ENCODE assay signal across 8 cellular contexts in genomic region chr2:231672617-231673347, GRCh38. TPM values are rescaled to one million over a fixed set of nuclear protein-coding genes. Genes with fewer than 3 reads are reported as not detected.
A peak's percentile ranks its signal among the peaks of the same experiment; 100 is the strongest.
DNase-seq lines count a peak whose midpoint lies in the region; ATAC-seq and TF ChIP-seq lines count a peak whose summit lies in the region.

No MANE protein-coding gene starts in this region.

- TF ChIP-seq CTCF in foreskin fibroblast (IDR thresholded peaks at IDR 0.05; ENCODE audit: low read depth, low read length) (peak; percentile 37), gastrocnemius medialis (IDR thresholded peaks at IDR 0.05 in 4 of 5, conservative IDR thresholded peaks at IDR 0.05 in 1 of 5) (no peak)

- intact Hi-C loops in gastrocnemius medialis (cut with DNase I; ENCODE audit: low total_unique reads) = no loop called here

- H3K36me3 ChIP-seq in gastrocnemius medialis = no peaks in the 10 kb centered on the region

- H3K9me3 ChIP-seq in gastrocnemius medialis = no peaks in the 10 kb centered on the region

- H3K4me3 ChIP-seq in foreskin fibroblast (ENCODE audit: low read depth in 1 of 2, low read length in 2 of 2) (no peak overlapping the region), gastrocnemius medialis (peak overlapping the region in 3 of 4 donors; percentile 11 to 23 (median 19))

- H3K27me3 ChIP-seq in gastrocnemius medialis = no peaks in the 10 kb centered on the region

- TF ChIP-seq POLR2A in gastrocnemius medialis (IDR thresholded peaks at IDR 0.05) = no peak

- peaks cover 24 to 27% of the 10 kb centered on the region in 2 donors for H3K4me1 ChIP-seq in gastrocnemius medialis

- peak overlapping the region; percentile 79 to 83 (median 81) for H3K27ac ChIP-seq in gastrocnemius medialis

- ATAC-seq in GM21447 (IDR thresholded peaks at IDR 0.05; ENCODE audit: unreplicated experiment) (peak; percentile 52), HG03575 (IDR thresholded peaks at IDR 0.05; ENCODE audit: extremely low read depth, insufficient number of reproducible peaks, low FRiP score, unreplicated experiment) (peak; percentile 27), gastrocnemius medialis (no peak)

- DNase-seq in NCI-H1417 (lab: John Stamatoyannopoulos, UW) = peak; percentile 72 to 87 (median 75)
- DNase-seq in NCI-H1417 treated with DMSO at 0.1 percent for 48 hours (lab: John Stamatoyannopoulos, UW) = no peak
- peak; percentile 78 for DNase-seq in SK-N-DZ (ENCODE audit: low spot score)
- peak; percentile 40 to 69 for DNase-seq in foreskin fibroblast
- no peak for DNase-seq in gastrocnemius medialis
- DNase-seq in activated T-cell treated with anti-CD3 and anti-CD28 coated beads, Interleukin-2, amount 50 U/mL, for 1 hour = no peak

- in situ Hi-C loops in gastrocnemius medialis (cut with MboI; ENCODE audit: low sequenced_read_pairs in 4 of 4) = loop anchor here in 2 of 4 donors (5.0 kb wide), 1 partner anchor 60 kb away; no protein-coding TSS in a partner anchor

RNA-seq across cellular contexts. Expression of gene PTMA, which starts 35.5 kb away (rescaled TPM):
- polyA plus RNA-seq in SK-N-DZ (2014; cell fraction: cytosol; rRNA removed) = 2,656 and 2,739 TPM in 2 replicates
- polyA plus RNA-seq in SK-N-DZ (2014; cell fraction: nucleus; rRNA removed) = 1,394 and 1,766 TPM in 2 replicates
- 100 to 1,000 TPM; 121 to 177 (median 174) TPM for total RNA-seq in gastrocnemius medialis

Comparison
In these comparisons a context has a peak if more than half of its experiments do, and no peak if none do; other contexts are left out.
1. DNase-seq: peak in NCI-H1417 (3 of 3), SK-N-DZ (single experiment) and foreskin fibroblast (2 of 2); none in NCI-H1417 treated with DMSO at 0.1 percent for 48 hours (single experiment), gastrocnemius medialis (0 of 2) and activated T-cell treated with anti-CD3 and anti-CD28 coated beads, Interleukin-2, amount 50 U/mL, for 1 hour (single experiment).
2. ATAC-seq: peak in GM21447 (single experiment) and HG03575 (single experiment); none in gastrocnemius medialis (0 of 2).
3. H3K4me3 ChIP-seq: peak in gastrocnemius medialis (3 of 4); none in foreskin fibroblast (0 of 2).